Comparison of ENCODE assay signal across 1 cellular context in the genomic region with DNA sequence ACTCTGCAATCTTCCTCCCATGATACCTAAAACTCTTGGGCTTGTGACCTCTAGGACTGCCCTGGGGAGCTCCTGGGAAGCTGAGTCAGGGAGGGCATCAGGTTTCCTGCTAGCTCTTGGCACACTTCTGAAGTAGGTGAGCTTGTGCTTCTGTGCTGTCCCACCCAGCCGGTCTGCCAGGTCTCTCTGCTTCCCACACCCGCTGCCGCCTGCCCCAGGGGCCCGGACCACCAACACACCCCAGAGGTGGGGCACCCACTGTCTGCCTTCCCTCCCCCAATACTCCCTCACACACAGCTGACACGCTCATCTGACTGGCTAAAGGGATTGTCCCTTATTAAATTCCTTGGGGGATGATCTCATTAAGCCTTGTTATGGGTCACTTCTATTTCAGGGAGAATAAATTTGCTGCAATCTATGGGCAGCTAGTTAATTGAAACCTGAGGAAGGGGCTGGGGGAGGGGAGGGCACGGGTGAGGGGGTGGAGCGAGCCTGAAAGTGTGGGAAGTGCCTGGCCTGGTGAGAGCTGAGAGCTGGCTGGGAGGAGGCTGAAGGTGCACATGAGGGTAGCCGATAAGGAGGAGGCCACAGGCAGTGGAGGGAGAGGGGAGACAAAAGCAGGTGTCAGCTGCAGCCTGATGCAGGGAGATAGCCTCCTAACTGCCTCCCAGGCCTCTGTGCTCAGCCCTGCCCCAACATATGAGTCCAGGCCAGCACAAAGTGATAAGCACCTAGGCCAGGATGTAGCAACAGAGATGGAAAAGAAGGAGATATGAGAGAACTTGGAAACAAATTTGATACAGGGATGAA.
TF ChIP-seq lines count a peak whose summit lies in the region.

No MANE protein-coding gene starts in this region.

TF ChIP-seq in K562, 482 proteins besides CTCF, POLR2A, EP300 and RAD21 (continued from another document and continues in another):
- peak; percentile 29 for TF ChIP-seq E2F8 (IDR thresholded peaks at IDR 0.05; ENCODE audit: low read depth, partially characterized antibody)
- TF ChIP-seq TBL1XR1 (IDR thresholded peaks at IDR 0.05; ENCODE audit: low read length in 2 of 2), result peak; percentile 89 to 91
- no peak for TF ChIP-seq MAFK (IDR thresholded peaks at IDR 0.05; ENCODE audit: low read length)
- TF ChIP-seq, protein P1, sequence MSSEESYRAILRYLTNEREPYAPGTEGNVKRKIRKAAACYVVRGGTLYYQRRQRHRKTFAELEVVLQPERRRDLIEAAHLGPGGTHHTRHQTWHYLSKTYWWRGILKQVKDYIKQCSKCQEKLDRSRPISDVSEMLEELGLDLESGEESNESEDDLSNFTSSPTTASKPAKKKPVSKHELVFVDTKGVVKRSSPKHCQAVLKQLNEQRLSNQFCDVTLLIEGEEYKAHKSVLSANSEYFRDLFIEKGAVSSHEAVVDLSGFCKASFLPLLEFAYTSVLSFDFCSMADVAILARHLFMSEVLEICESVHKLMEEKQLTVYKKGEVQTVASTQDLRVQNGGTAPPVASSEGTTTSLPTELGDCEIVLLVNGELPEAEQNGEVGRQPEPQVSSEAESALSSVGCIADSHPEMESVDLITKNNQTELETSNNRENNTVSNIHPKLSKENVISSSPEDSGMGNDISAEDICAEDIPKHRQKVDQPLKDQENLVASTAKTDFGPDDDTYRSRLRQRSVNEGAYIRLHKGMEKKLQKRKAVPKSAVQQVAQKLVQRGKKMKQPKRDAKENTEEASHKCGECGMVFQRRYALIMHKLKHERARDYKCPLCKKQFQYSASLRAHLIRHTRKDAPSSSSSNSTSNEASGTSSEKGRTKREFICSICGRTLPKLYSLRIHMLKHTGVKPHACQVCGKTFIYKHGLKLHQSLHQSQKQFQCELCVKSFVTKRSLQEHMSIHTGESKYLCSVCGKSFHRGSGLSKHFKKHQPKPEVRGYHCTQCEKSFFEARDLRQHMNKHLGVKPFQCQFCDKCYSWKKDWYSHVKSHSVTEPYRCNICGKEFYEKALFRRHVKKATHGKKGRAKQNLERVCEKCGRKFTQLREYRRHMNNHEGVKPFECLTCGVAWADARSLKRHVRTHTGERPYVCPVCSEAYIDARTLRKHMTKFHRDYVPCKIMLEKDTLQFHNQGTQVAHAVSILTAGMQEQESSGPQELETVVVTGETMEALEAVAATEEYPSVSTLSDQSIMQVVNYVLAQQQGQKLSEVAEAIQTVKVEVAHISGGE (CRISPR knock-in tag; IDR thresholded peaks at IDR 0.05), result peak in 1 of 3 experiments; percentile 84; a peak in 2 of 6 replicates
- TF ChIP-seq MNT (conservative IDR thresholded peaks at IDR 0.05), result peak; percentile 41 to 66; a peak in 2 of 4 replicates
- no peak for TF ChIP-seq POU5F1 (IDR thresholded peaks at IDR 0.05; ENCODE audit: borderline replicate concordance, low read depth, low read length, partially characterized antibody)
- TF ChIP-seq KHSRP (IDR thresholded peaks at IDR 0.05), result peak; percentile 80
- peak; percentile 58; the same call in 1 of the 2 replicates for TF ChIP-seq TRIM28 (IDR thresholded peaks at IDR 0.05)
- no peak for TF ChIP-seq CCAR2 (IDR thresholded peaks at IDR 0.05; ENCODE audit: low read depth, low read length)
- TF ChIP-seq MYNN (IDR thresholded peaks at IDR 0.05), result peak; percentile 61; the same call in 1 of the 2 replicates
- TF ChIP-seq MYNN (CRISPR knock-in tag; IDR thresholded peaks at IDR 0.05), result no peak
- no peak for TF ChIP-seq TFAM (CRISPR knock-in tag; conservative IDR thresholded peaks at IDR 0.05)
- TF ChIP-seq E2F3 (CRISPR knock-in tag; IDR thresholded peaks at IDR 0.05), result no peak
- TF ChIP-seq JUND (IDR thresholded peaks at IDR 0.05; ENCODE audit: borderline replicate concordance, low read depth, low read length), result peak; percentile 69
- peak; percentile 36; the same call in 1 of the 3 replicates for TF ChIP-seq JUND (tag; IDR thresholded peaks at IDR 0.05; ENCODE audit: borderline replicate concordance, low read depth, low read length)
- no peak for TF ChIP-seq ZNF77 (CRISPR knock-in tag; IDR thresholded peaks at IDR 0.05)
- TF ChIP-seq TARDBP (IDR thresholded peaks at IDR 0.05), result no peak; the same call in 1 of the 2 replicates
- TF ChIP-seq ADNP (tag; IDR thresholded peaks at IDR 0.05), result no peak
- TF ChIP-seq ZNF75A (CRISPR knock-in tag; IDR thresholded peaks at IDR 0.05), result no peak
- TF ChIP-seq XRCC4 (IDR thresholded peaks at IDR 0.05; ENCODE audit: extremely low read depth, insufficient read depth, insufficient read length), result no peak
- TF ChIP-seq ETV6 (IDR thresholded peaks at IDR 0.05; ENCODE audit: borderline replicate concordance in 1 of 2, low read depth in 2 of 2, low read length in 1 of 2), result no peak
- no peak for TF ChIP-seq ETV6 (CRISPR knock-in tag; IDR thresholded peaks at IDR 0.05; ENCODE audit: borderline replicate concordance)
- TF ChIP-seq, protein P2, sequence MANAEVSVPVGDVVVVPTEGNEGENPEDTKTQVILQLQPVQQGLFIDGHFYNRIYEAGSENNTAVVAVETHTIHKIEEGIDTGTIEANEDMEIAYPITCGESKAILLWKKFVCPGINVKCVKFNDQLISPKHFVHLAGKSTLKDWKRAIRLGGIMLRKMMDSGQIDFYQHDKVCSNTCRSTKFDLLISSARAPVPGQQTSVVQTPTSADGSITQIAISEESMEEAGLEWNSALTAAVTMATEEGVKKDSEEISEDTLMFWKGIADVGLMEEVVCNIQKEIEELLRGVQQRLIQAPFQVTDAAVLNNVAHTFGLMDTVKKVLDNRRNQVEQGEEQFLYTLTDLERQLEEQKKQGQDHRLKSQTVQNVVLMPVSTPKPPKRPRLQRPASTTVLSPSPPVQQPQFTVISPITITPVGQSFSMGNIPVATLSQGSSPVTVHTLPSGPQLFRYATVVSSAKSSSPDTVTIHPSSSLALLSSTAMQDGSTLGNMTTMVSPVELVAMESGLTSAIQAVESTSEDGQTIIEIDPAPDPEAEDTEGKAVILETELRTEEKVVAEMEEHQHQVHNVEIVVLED (CRISPR knock-in tag; IDR thresholded peaks at IDR 0.05), result no peak
- TF ChIP-seq MTA2 (IDR thresholded peaks at IDR 0.05; ENCODE audit: low read depth), result peak; percentile 97
- peak; percentile 98 for TF ChIP-seq HLTF (IDR thresholded peaks at IDR 0.05)
- no peak for TF ChIP-seq ZNF347 (CRISPR knock-in tag; IDR thresholded peaks at IDR 0.05; ENCODE audit: low read depth)
- peak; percentile 64 for TF ChIP-seq LCOR (CRISPR knock-in tag; IDR thresholded peaks at IDR 0.05)
- TF ChIP-seq, protein P3, sequence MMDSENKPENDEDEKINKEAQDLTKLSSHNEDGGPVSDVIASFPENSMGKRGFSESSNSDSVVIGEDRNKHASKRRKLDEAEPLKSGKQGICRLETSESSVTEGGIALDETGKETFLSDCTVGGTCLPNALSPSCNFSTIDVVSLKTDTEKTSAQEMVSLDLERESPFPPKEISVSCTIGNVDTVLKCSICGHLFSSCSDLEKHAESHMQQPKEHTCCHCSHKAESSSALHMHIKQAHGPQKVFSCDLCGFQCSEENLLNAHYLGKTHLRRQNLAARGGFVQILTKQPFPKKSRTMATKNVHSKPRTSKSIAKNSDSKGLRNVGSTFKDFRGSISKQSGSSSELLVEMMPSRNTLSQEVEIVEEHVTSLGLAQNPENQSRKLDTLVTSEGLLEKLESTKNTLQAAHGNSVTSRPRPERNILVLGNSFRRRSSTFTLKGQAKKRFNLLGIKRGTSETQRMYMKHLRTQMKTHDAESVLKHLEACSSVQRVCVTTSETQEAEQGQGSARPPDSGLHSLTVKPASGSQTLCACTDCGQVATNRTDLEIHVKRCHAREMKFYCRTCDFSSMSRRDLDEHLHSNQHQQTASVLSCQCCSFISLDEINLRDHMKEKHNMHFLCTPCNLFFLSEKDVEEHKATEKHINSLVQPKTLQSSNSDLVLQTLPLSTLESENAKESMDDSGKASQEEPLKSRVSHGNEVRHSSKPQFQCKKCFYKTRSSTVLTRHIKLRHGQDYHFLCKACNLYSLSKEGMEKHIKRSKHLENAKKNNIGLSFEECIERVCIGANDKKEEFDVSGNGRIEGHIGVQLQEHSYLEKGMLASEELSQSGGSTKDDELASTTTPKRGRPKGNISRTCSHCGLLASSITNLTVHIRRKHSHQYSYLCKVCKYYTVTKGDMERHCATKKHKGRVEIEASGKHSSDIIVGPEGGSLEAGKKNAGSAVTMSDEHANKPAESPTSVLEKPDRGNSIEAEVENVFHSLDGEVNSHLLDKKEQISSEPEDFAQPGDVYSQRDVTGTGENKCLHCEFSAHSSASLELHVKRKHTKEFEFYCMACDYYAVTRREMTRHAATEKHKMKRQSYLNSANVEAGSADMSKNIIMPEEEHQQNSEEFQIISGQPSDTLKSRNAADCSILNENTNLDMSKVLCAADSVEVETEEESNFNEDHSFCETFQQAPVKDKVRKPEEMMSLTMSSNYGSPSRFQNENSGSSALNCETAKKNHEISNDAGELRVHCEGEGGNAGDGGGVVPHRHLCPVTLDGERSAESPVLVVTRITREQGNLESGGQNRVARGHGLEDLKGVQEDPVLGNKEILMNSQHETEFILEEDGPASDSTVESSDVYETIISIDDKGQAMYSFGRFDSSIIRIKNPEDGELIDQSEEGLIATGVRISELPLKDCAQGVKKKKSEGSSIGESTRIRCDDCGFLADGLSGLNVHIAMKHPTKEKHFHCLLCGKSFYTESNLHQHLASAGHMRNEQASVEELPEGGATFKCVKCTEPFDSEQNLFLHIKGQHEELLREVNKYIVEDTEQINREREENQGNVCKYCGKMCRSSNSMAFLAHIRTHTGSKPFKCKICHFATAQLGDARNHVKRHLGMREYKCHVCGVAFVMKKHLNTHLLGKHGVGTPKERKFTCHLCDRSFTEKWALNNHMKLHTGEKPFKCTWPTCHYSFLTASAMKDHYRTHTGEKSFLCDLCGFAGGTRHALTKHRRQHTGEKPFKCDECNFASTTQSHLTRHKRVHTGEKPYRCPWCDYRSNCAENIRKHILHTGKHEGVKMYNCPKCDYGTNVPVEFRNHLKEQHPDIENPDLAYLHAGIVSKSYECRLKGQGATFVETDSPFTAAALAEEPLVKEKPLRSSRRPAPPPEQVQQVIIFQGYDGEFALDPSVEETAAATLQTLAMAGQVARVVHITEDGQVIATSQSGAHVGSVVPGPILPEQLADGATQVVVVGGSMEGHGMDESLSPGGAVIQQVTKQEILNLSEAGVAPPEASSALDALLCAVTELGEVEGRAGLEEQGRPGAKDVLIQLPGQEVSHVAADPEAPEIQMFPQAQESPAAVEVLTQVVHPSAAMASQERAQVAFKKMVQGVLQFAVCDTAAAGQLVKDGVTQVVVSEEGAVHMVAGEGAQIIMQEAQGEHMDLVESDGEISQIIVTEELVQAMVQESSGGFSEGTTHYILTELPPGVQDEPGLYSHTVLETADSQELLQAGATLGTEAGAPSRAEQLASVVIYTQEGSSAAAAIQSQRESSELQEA (IDR thresholded peaks at IDR 0.05; ENCODE audit: low read depth), result no peak
- peak; percentile 93 for TF ChIP-seq NCOA1 (IDR thresholded peaks at IDR 0.05; ENCODE audit: low read depth)
- no peak for TF ChIP-seq IFI16 (CRISPR knock-in tag; IDR thresholded peaks at IDR 0.05)
- TF ChIP-seq OTX1 (CRISPR knock-in tag; IDR thresholded peaks at IDR 0.05), result peak; percentile 80; the same call in 1 of the 2 replicates
- TF ChIP-seq NCOA2 (IDR thresholded peaks at IDR 0.05; ENCODE audit: partially characterized antibody in 2 of 2), result peak; percentile 73 to 74
- no peak for TF ChIP-seq ARHGAP35 (IDR thresholded peaks at IDR 0.05; ENCODE audit: partially characterized antibody)
- peak; percentile 49; the same call in 1 of the 2 replicates for TF ChIP-seq ZNF449 (CRISPR knock-in tag; IDR thresholded peaks at IDR 0.05)
- no peak for TF ChIP-seq STAT5B (CRISPR knock-in tag; IDR thresholded peaks at IDR 0.05)
- TF ChIP-seq ARNT (IDR thresholded peaks at IDR 0.05), result peak; percentile 86 to 98
- 0 out of 2 replicates have a peak, but pooled peaks have one; percentile 17 for TF ChIP-seq ZNF41 (CRISPR knock-in tag; conservative IDR thresholded peaks at IDR 0.05)
- no peak for TF ChIP-seq ZNF165 (CRISPR knock-in tag; IDR thresholded peaks at IDR 0.05; ENCODE audit: borderline replicate concordance)
- TF ChIP-seq ZNF57 (CRISPR knock-in tag; IDR thresholded peaks at IDR 0.05), result no peak
- TF ChIP-seq NFXL1 (CRISPR knock-in tag; IDR thresholded peaks at IDR 0.05), result no peak
- peak; percentile 94 for TF ChIP-seq CCNT2 (IDR thresholded peaks at IDR 0.05; ENCODE audit: borderline replicate concordance, extremely low read depth, insufficient read length, low read depth, low read length)
- TF ChIP-seq ZBTB7A (IDR thresholded peaks at IDR 0.05; ENCODE audit: borderline replicate concordance, control insufficient read depth, low read depth, low read length), result peak; percentile 66; the same call in 1 of the 2 replicates
- no peak for TF ChIP-seq PTTG1 (tag; IDR thresholded peaks at IDR 0.05; ENCODE audit: low read depth)
